Comparison of ENCODE assay signal across 13 cellular contexts in genomic region chr12:90858261-90858660, GRCh38.
DNase-seq lines count a peak whose midpoint lies in the region; ATAC-seq lines count a peak whose summit lies in the region.
"Had no signal": no experiment of that assay in that cellular context is flagged by ENCODE, and none has a peak within 500 bp of the region (broad histone marks: within the 10 kb centered on the region; RNA-seq: fewer than 3 reads in every experiment).

No MANE protein-coding gene starts in this region.

- DNase-seq in COR-L47 (lab: John Stamatoyannopoulos, UW) (peak; percentile 64), HT1080 (ENCODE audit: low read depth) (peak; percentile 77), amniotic epithelial cell (ENCODE audit: low read depth) (peak; percentile 59), myocyte (ENCODE audit: low read depth) (peak; percentile 18), UCSD-AML1 (lab: John Stamatoyannopoulos, UW; ENCODE audit: unreplicated experiment) (no peak)
- DNase-seq in natural killer cell treated with Interleukin-12 subunit alpha and Interleukin-12 subunit beta and Interleukin-15 and Interleukin-18, amount 100 ng/mL, for 72 hours (ENCODE audit: low spot score) = no peak
- DNase-seq: left ventricle myocardium inferior, NCI-H2081 treated with DMSO at 0.1 percent for 48 hours, T1000 had no signal

- no peak overlapping the region for H3K4me3 Mint-ChIP-seq in natural killer cell treated with Interleukin-12 subunit alpha and Interleukin-12 subunit beta and Interleukin-15 and Interleukin-18, amount 100 ng/mL, for 72 hours
- H3K4me3 Mint-ChIP-seq: stimulated activated effector memory CD8-positive, alpha-beta T cell treated with anti-CD3 and anti-CD28 coated beads, Interleukin-12 subunit alpha, Interleukin-12 subunit beta, amount 100 ng/mL, for 72 hours had no signal

- no peak overlapping the region for H3K27ac Mint-ChIP-seq in natural killer cell treated with Interleukin-12 subunit alpha and Interleukin-12 subunit beta and Interleukin-15 and Interleukin-18, amount 100 ng/mL, for 72 hours
- H3K27ac Mint-ChIP-seq: stimulated activated effector memory CD8-positive, alpha-beta T cell treated with anti-CD3 and anti-CD28 coated beads, Interleukin-12 subunit alpha, Interleukin-12 subunit beta, amount 100 ng/mL, for 72 hours had no signal

- H3K36me3 Mint-ChIP-seq in natural killer cell treated with Interleukin-12 subunit alpha and Interleukin-12 subunit beta and Interleukin-15 and Interleukin-18, amount 100 ng/mL, for 72 hours = no peaks in the 10 kb centered on the region
- H3K36me3 Mint-ChIP-seq: stimulated activated effector memory CD8-positive, alpha-beta T cell treated with anti-CD3 and anti-CD28 coated beads, Interleukin-12 subunit alpha, Interleukin-12 subunit beta, amount 100 ng/mL, for 72 hours had no signal

- H3K27me3 Mint-ChIP-seq in natural killer cell treated with Interleukin-12 subunit alpha and Interleukin-12 subunit beta and Interleukin-15 and Interleukin-18, amount 100 ng/mL, for 72 hours = no peaks in the 10 kb centered on the region

- no peak for ATAC-seq in HG03159 (IDR thresholded peaks at IDR 0.05; ENCODE audit: unreplicated experiment)
- ATAC-seq in HG03457 (IDR thresholded peaks at IDR 0.05; ENCODE audit: unreplicated experiment) = no peak
- ATAC-seq in natural killer cell treated with Interleukin-12 subunit alpha and Interleukin-12 subunit beta and Interleukin-15 and Interleukin-18, amount 100 ng/mL, for 72 hours = no peak
- ATAC-seq: Panc1; stimulated activated effector memory CD8-positive, alpha-beta T cell treated with anti-CD3 and anti-CD28 coated beads, Interleukin-12 subunit alpha, Interleukin-12 subunit beta, amount 100 ng/mL, for 72 hours had no signal

- no peaks in the 10 kb centered on the region for H3K9me3 Mint-ChIP-seq in natural killer cell treated with Interleukin-12 subunit alpha and Interleukin-12 subunit beta and Interleukin-15 and Interleukin-18, amount 100 ng/mL, for 72 hours
- H3K9me3 Mint-ChIP-seq: stimulated activated effector memory CD8-positive, alpha-beta T cell treated with anti-CD3 and anti-CD28 coated beads, Interleukin-12 subunit alpha, Interleukin-12 subunit beta, amount 100 ng/mL, for 72 hours had no signal

- H3K4me1 Mint-ChIP-seq in natural killer cell treated with Interleukin-12 subunit alpha and Interleukin-12 subunit beta and Interleukin-15 and Interleukin-18, amount 100 ng/mL, for 72 hours (ENCODE audit: low read depth in 2 of 2) = no peaks in the 10 kb centered on the region
- H3K4me1 Mint-ChIP-seq: stimulated activated effector memory CD8-positive, alpha-beta T cell treated with anti-CD3 and anti-CD28 coated beads, Interleukin-12 subunit alpha, Interleukin-12 subunit beta, amount 100 ng/mL, for 72 hours had no signal

Comparison
In these comparisons a context has a peak if more than half of its experiments do, and no peak if none do; other contexts are left out.
1. DNase-seq: peak in COR-L47 (single experiment), HT1080 (single experiment), amniotic epithelial cell (single experiment) and myocyte (single experiment); none in natural killer cell treated with Interleukin-12 subunit alpha and Interleukin-12 subunit beta and Interleukin-15 and Interleukin-18, amount 100 ng/mL, for 72 hours (single experiment) and UCSD-AML1 (single experiment).